ENCODE assay signal across 1 cellular context in the genomic region with DNA sequence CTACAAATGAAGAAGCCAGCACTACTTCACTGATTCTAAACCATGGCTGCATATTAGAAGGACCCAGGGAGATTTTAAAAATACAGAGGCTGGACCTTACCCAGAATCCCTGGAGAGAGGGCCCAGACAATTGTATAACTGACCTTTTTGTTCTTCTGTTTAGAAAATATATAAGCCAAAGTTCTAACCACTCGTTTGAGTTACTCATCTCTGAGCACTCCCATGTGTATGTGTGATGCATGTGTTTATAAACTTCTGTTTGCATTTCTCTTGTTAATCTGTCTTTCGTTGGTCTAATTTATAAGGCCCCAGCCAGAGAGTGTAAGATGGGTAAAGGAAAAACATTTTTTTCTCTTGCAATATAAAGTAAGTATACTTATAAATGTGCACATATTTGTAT.
TF ChIP-seq lines count a peak whose summit lies in the region.

No MANE protein-coding gene starts in this region.

TF ChIP-seq in SK-N-SH treated with all-trans-retinoic acid at 6 μM for 48 hours, 23 proteins besides CTCF, POLR2A, EP300 and RAD21 (continued from another document):
- TF ChIP-seq ARNTL (CRISPR knock-in tag; IDR thresholded peaks at IDR 0.05; ENCODE audit: borderline replicate concordance, low read depth) (no peak), BACH2 (CRISPR knock-in tag; IDR thresholded peaks at IDR 0.05; ENCODE audit: borderline replicate concordance) (no peak), CSDC2 (CRISPR knock-in tag; IDR thresholded peaks at IDR 0.05) (no peak)
TF ChIP-seq in SK-N-SH treated with all-trans-retinoic acid at 6 μM for 48 hours: peak in this region for 0.
